ENCODE assay signal across 1 cellular context in genomic region chr7:54859545-54859944, GRCh38.
TF ChIP-seq lines count a peak whose summit lies in the region.

No MANE protein-coding gene starts in this region.

TF ChIP-seq in SK-N-SH, 30 proteins besides CTCF, POLR2A, EP300 and RAD21 (continued from another document):
- TF ChIP-seq USF1 (IDR thresholded peaks at IDR 0.05; ENCODE audit: borderline replicate concordance, low read depth) = no peak
- TF ChIP-seq NFIC (IDR thresholded peaks at IDR 0.05; ENCODE audit: borderline replicate concordance) = no peak
- TF ChIP-seq GATA2 (CRISPR knock-in tag; IDR thresholded peaks at IDR 0.05) = no peak
